Comparison of ENCODE assay signal across 9 cellular contexts in the genomic region with DNA sequence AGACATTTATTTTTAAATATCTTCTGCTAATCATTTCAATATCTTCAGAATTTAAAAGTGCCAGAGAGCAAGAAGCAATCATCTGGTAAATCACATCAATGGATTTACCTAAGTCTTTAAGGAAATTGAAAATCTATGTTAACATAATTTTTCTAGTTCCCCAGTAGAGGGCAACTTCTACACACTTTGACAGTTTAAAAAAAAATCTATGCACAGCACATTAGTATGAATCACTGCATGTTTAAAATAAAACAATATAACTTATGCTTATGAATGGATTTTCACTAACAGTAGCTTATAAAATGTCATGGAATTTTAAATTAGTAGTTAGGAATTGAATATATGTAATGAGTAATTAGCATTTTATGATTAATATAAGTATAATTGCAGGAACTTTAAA.
DNase-seq lines count a peak whose midpoint lies in the region; ATAC-seq and TF ChIP-seq lines count a peak whose summit lies in the region.
"Had no signal": no experiment of that assay in that cellular context is flagged by ENCODE, and none has a peak within 500 bp of the region (broad histone marks: within the 10 kb centered on the region; RNA-seq: fewer than 3 reads in every experiment).

No MANE protein-coding gene starts in this region.

- intact Hi-C loops in prostate gland (cut with DNase I), result loop anchor here (5.0 kb wide), 1 partner anchor 757 kb away; no protein-coding TSS in a partner anchor

- no peak overlapping the region for H3K27ac Mint-ChIP-seq in activated naive CD4-positive, alpha-beta T cell treated with anti-CD3 and anti-CD28 coated beads, Interleukin-2, amount 50 U/mL, for 72 hours

- H3K27me3 ChIP-seq in foreskin keratinocyte (no peaks in the 10 kb centered on the region), prostate gland (replicated peaks; ENCODE audit: insufficient read depth) (no peaks in the 10 kb centered on the region)
- H3K27me3 ChIP-seq: gastrocnemius medialis had no signal

- no peaks in the 10 kb centered on the region for H3K36me3 ChIP-seq in prostate gland
- H3K36me3 ChIP-seq: gastrocnemius medialis had no signal

- TF ChIP-seq POLR2A in prostate gland (IDR thresholded peaks at IDR 0.05), result no peak

- DNase-seq in AG08395 (ENCODE audit: low spot score) (peak; percentile 24), GM12864 (ENCODE audit: low read depth) (no peak), RWPE1 (ENCODE audit: low spot score) (peak; percentile 16), foreskin keratinocyte (no peak), NCI-H526 treated with DMSO at 0.1 percent for 48 hours (lab: John Stamatoyannopoulos, UW) (no peak), prostate gland (ENCODE audit: low spot score) (no peak)
- DNase-seq in activated naive CD4-positive, alpha-beta T cell treated with anti-CD3 and anti-CD28 coated beads, Interleukin-2, amount 50 U/mL, for 72 hours (ENCODE audit: low spot score in 2 of 2), result no peak
- DNase-seq: gastrocnemius medialis had no signal

- H3K4me3 ChIP-seq in GM12864 (ENCODE audit: low read depth, low read length) (no peak overlapping the region), prostate gland (no peak overlapping the region)
- H3K4me3 ChIP-seq: gastrocnemius medialis had no signal

- H3K9me3 ChIP-seq in prostate gland, result no peaks in the 10 kb centered on the region
- H3K9me3 ChIP-seq: gastrocnemius medialis had no signal

- H3K36me3 Mint-ChIP-seq in activated naive CD4-positive, alpha-beta T cell treated with anti-CD3 and anti-CD28 coated beads, Interleukin-2, amount 50 U/mL, for 72 hours, result no peaks in the 10 kb centered on the region

- no peak overlapping the region for H3K27ac ChIP-seq in RWPE1
- no peak overlapping the region for H3K27ac ChIP-seq in foreskin keratinocyte
- H3K27ac ChIP-seq in prostate gland, result no peak overlapping the region
- H3K27ac ChIP-seq: gastrocnemius medialis had no signal

- peaks cover 14% of the 10 kb centered on the region for H3K4me1 ChIP-seq in foreskin keratinocyte
- H3K4me1 ChIP-seq in prostate gland (replicated peaks), result no peaks in the 10 kb centered on the region

- TF ChIP-seq CTCF in GM12864 (IDR thresholded peaks at IDR 0.05; ENCODE audit: low read depth, low read length, missing control alignments) (peak; percentile 30), RWPE1 (conservative IDR thresholded peaks at IDR 0.05; ENCODE audit: low read depth) (peak; percentile 57), foreskin keratinocyte (conservative IDR thresholded peaks at IDR 0.05) (peak; percentile 70), prostate gland (IDR thresholded peaks at IDR 0.05) (peak in 2 of 4 experiments; percentile 40 to 43)

- no peaks in the 10 kb centered on the region for H3K9me3 Mint-ChIP-seq in activated naive CD4-positive, alpha-beta T cell treated with anti-CD3 and anti-CD28 coated beads, Interleukin-2, amount 50 U/mL, for 72 hours

- CTCF ChIA-PET in RWPE1 (lab: Yijun Ruan, JAX), result interaction anchor here (0.6 to 0.8 kb wide), 4 partner anchors 535 to 1351 kb away, joined by 3 to 4 read pairs (median 4); no protein-coding TSS in a partner anchor

- POLR2A ChIA-PET in RWPE1 (lab: Yijun Ruan, JAX; ENCODE audit: low non-redundant PET), result no interaction called here

- peak; percentile 64 for ATAC-seq in foreskin keratinocyte
- ATAC-seq in GM21367 (IDR thresholded peaks at IDR 0.05; ENCODE audit: unreplicated experiment), result no peak
- ATAC-seq in activated naive CD4-positive, alpha-beta T cell treated with anti-CD3 and anti-CD28 coated beads, Interleukin-2, amount 50 U/mL, for 72 hours, result no peak
- ATAC-seq: gastrocnemius medialis had no signal

Comparison
In these comparisons a context has a peak if more than half of its experiments do, and no peak if none do; other contexts are left out.
1. DNase-seq: peak in AG08395 (single experiment) and RWPE1 (single experiment); none in GM12864 (single experiment), foreskin keratinocyte (0 of 2), activated naive CD4-positive, alpha-beta T cell treated with anti-CD3 and anti-CD28 coated beads, Interleukin-2, amount 50 U/mL, for 72 hours (0 of 2), NCI-H526 treated with DMSO at 0.1 percent for 48 hours (single experiment) and prostate gland (single experiment).